Comparison of ENCODE assay signal across 8 cellular contexts in genomic region chr6:151324079-151324825, GRCh38.
A peak's percentile ranks its signal among the peaks of the same experiment; 100 is the strongest.
DNase-seq lines count a peak whose midpoint lies in the region; ATAC-seq and TF ChIP-seq lines count a peak whose summit lies in the region.

No MANE protein-coding gene starts in this region.

- H3K4me1 Mint-ChIP-seq in CD4-positive, CD25-positive, alpha-beta regulatory T cell, result peaks cover 8 to 23% (median 18%) of the 10 kb centered on the region in 4 donors

- no peaks in the 10 kb centered on the region for H3K9me3 ChIP-seq in CD4-positive, CD25-positive, alpha-beta regulatory T cell (ENCODE audit: control insufficient read depth in 2 of 2, low read length in 2 of 2)
- H3K9me3 ChIP-seq in Loucy (ENCODE audit: insufficient read depth, low read depth, low read length), result no peaks in the 10 kb centered on the region

- H3K79me2 ChIP-seq in Loucy (ENCODE audit: insufficient read depth, low read length), result no peaks in the 10 kb centered on the region

- H2AFZ ChIP-seq in Loucy (ENCODE audit: low read length), result peak overlapping the region; percentile 70; the same call in 1 of the 2 replicates

- H3K27me3 ChIP-seq in CD4-positive, CD25-positive, alpha-beta regulatory T cell (ENCODE audit: control insufficient read depth, insufficient read depth, low read length), result peaks cover 15% of the 10 kb centered on the region
- H3K27me3 ChIP-seq in Loucy (ENCODE audit: insufficient read depth, low read length, poor library complexity, severe bottlenecking), result no peaks in the 10 kb centered on the region

- no peak overlapping the region for H3K27ac Mint-ChIP-seq in CD4-positive, CD25-positive, alpha-beta regulatory T cell

- H3K27me3 Mint-ChIP-seq in CD4-positive, CD25-positive, alpha-beta regulatory T cell, result peaks cover 62% of the 10 kb centered on the region

- peak; percentile 56 to 67 (median 64) for DNase-seq in CD4-positive, CD25-positive, alpha-beta regulatory T cell
- DNase-seq in SHP77 (lab: John Stamatoyannopoulos, UW) (peak; percentile 59 to 75), foreskin melanocyte (peak; percentile 78), occipital lobe (lab: John Stamatoyannopoulos, UW) (peak; percentile 75), substantia nigra (lab: John Stamatoyannopoulos, UW) (peak in 47 of 49 donors; percentile 9 to 86 (median 60))
- DNase-seq in activated effector memory CD4-positive, alpha-beta T cell treated with anti-CD3 and anti-CD28 coated beads, Interleukin-2, amount 50 U/mL, for 16 hours, result peak; percentile 91

- H3K9me2 ChIP-seq in Loucy (replicated peaks; ENCODE audit: low read depth, low read length), result no peaks in the 10 kb centered on the region

- H3K4me3 Mint-ChIP-seq in CD4-positive, CD25-positive, alpha-beta regulatory T cell, result peak overlapping the region in 3 of 4 donors; percentile 1 to 72 (median 2)

- H3K36me3 Mint-ChIP-seq in CD4-positive, CD25-positive, alpha-beta regulatory T cell, result no peaks in the 10 kb centered on the region

- ATAC-seq in CD4-positive, CD25-positive, alpha-beta regulatory T cell (ENCODE audit: low read depth in 2 of 2), result peak; percentile 79 to 83
- peak; percentile 85 for ATAC-seq in GM21423 (IDR thresholded peaks at IDR 0.05; ENCODE audit: unreplicated experiment)

- no peaks in the 10 kb centered on the region for H3F3A ChIP-seq in Loucy (ENCODE audit: low read depth)

- H3K4me3 ChIP-seq in CD4-positive, CD25-positive, alpha-beta regulatory T cell (ENCODE audit: low read depth, low read length), result no peak overlapping the region
- H3K4me3 ChIP-seq in Loucy (ENCODE audit: low read length, poor library complexity, severe bottlenecking), result no peak overlapping the region

- H3K4me2 ChIP-seq in Loucy (ENCODE audit: low read depth, low read length, poor library complexity, severe bottlenecking), result peak overlapping the region; percentile 22

- peaks cover 18% of the 10 kb centered on the region for H3K4me1 ChIP-seq in CD4-positive, CD25-positive, alpha-beta regulatory T cell (ENCODE audit: control insufficient read depth, insufficient read depth, low read length, poor library complexity, severe bottlenecking)
- peaks cover 4% of the 10 kb centered on the region for H3K4me1 ChIP-seq in Loucy (ENCODE audit: insufficient read depth, low read length, poor library complexity, severe bottlenecking)

- no peak overlapping the region for H3K9ac ChIP-seq in Loucy (ENCODE audit: low read depth, low read length, poor library complexity, severe bottlenecking)

- peak; percentile 98 for TF ChIP-seq CTCF in Loucy (conservative IDR thresholded peaks at IDR 0.05; ENCODE audit: low read length)

- peaks cover 0 to 1% (median 0%) of the 10 kb centered on the region in 7 donors for H3K9me3 Mint-ChIP-seq in CD4-positive, CD25-positive, alpha-beta regulatory T cell

- H3K27ac ChIP-seq in CD4-positive, CD25-positive, alpha-beta regulatory T cell (ENCODE audit: insufficient read depth, low read length, poor library complexity, severe bottlenecking), result no peak overlapping the region
- no peak overlapping the region for H3K27ac ChIP-seq in substantia nigra (ENCODE audit: low read depth, low read length, poor library complexity, severe bottlenecking)

- H3K36me3 ChIP-seq in CD4-positive, CD25-positive, alpha-beta regulatory T cell (ENCODE audit: control insufficient read depth, insufficient read depth, low read length), result no peaks in the 10 kb centered on the region
- H3K36me3 ChIP-seq in Loucy (ENCODE audit: insufficient read depth, low read length), result no peaks in the 10 kb centered on the region

- H4K20me1 ChIP-seq in Loucy (ENCODE audit: insufficient read depth, low read length, poor library complexity, severe bottlenecking), result no peaks in the 10 kb centered on the region
